In genomic region chr4:79913581-79913980, GRCh38 we compare ENCODE assay signal across 12 cellular contexts.
DNase-seq lines count a peak whose midpoint lies in the region; ATAC-seq, FAIRE-seq and TF ChIP-seq lines count a peak whose summit lies in the region.
"Had no signal": no experiment of that assay in that cellular context is flagged by ENCODE, and none has a peak within 500 bp of the region (broad histone marks: within the 10 kb centered on the region; RNA-seq: fewer than 3 reads in every experiment).

No MANE protein-coding gene starts in this region.

- intact Hi-C loops in GM12878 (cut with micrococcal nuclease; ENCODE audit: unreplicated experiment) (loop anchor here (10.0 kb wide), 1 partner anchor 959 kb away; no protein-coding TSS in a partner anchor), pancreas (cut with DNase I) (no loop called here)

- SMC1A ChIA-PET in GM12878 (lab: Charles Lee; ENCODE audit: uncharacterized antibody, unreplicated experiment) = interaction anchor here (1.0 kb wide), 1 partner anchor 9 kb away, joined by 3 read pairs; no protein-coding TSS in a partner anchor

- H4K20me1 ChIP-seq in GM12878 (ENCODE audit: control insufficient read depth, insufficient read depth) = no peaks in the 10 kb centered on the region

- BruUV-seq in GM12878 (replicated peaks; lab: Mats Ljungman, UMichigan) = no TSS peak

- TF ChIP-seq POLR2A in GM12878 (IDR thresholded peaks at IDR 0.05; ENCODE audit: low read depth, low read length) = no peak

- no peak for TF ChIP-seq EP300 in GM12878 (IDR thresholded peaks at IDR 0.05; ENCODE audit: borderline replicate concordance in 1 of 2, control insufficient read depth in 1 of 2, low read depth in 2 of 2, low read length in 2 of 2)

- CTCF ChIA-PET in GM12878 (lab: Yijun Ruan, JAX) = interaction anchor here (1.5 kb wide), 1 partner anchor 17 kb away, joined by 3 read pairs; no protein-coding TSS in a partner anchor

- H3K4me3 ChIP-seq in GM12878 (no peak overlapping the region), pancreas (no peak overlapping the region)
- H3K4me3 ChIP-seq: sigmoid colon, vagina had no signal

- H3K4me2 ChIP-seq in GM12878 (ENCODE audit: control insufficient read depth, insufficient read depth) = no peak overlapping the region
- H3K4me2 ChIP-seq: KMS-11 had no signal

- no peaks in the 10 kb centered on the region for H3K27me3 ChIP-seq in GM12878 (replicated peaks in 1 of 2; ENCODE audit: control insufficient read depth in 2 of 2, insufficient read depth in 2 of 2, low read length in 1 of 2)
- no peaks in the 10 kb centered on the region for H3K27me3 ChIP-seq in pancreas
- H3K27me3 ChIP-seq: sigmoid colon, vagina had no signal

- in situ Hi-C loops in GM12878 (cut with MboI) = no loop called here

- DNase-seq in GM04504 (ENCODE audit: low read depth) (peak; percentile 8), M059J (ENCODE audit: low read depth) (peak; percentile 77), GM12878 (ENCODE audit: low read depth, low spot score) (no peak), renal cortical epithelial cell (ENCODE audit: low read depth) (peak; percentile 59), pancreas (no peak)
- DNase-seq: activated CD4-positive, alpha-beta T cell treated with anti-CD3 and anti-CD28 coated beads for 4 hours; DMS79; sigmoid colon had no signal

- ATAC-seq in GM12878 (peak; percentile 32; the same call in 1 of the 3 replicates), HG02840 (IDR thresholded peaks at IDR 0.05; ENCODE audit: low FRiP score, unreplicated experiment) (no peak), pancreas (no peak), HG03045 (IDR thresholded peaks at IDR 0.05; ENCODE audit: unreplicated experiment) (no peak)

- H3K36me3 ChIP-seq in GM12878 (ENCODE audit: control insufficient read depth in 2 of 2, insufficient read depth in 2 of 2, low read length in 1 of 2) = no peaks in the 10 kb centered on the region
- H3K36me3 ChIP-seq in pancreas = no peaks in the 10 kb centered on the region
- H3K36me3 ChIP-seq: sigmoid colon, vagina had no signal

- no peaks in the 10 kb centered on the region for H3K9me3 ChIP-seq in GM12878 (replicated peaks; ENCODE audit: control insufficient read depth, insufficient read depth, low read length)
- H3K9me3 ChIP-seq in pancreas = no peaks in the 10 kb centered on the region
- H3K9me3 ChIP-seq: sigmoid colon, vagina had no signal

- 7% methylated on average over 1 of the region's 1 CpG for WGBS in GM12878 (ENCODE audit: insufficient coverage, insufficient replicate concordance, low lambda C conversion rate, missing lambda C conversion rate)
- WGBS in pancreas, 2 donors = 19 to 35% methylated on average over 1 of the region's 1 CpG

- H2AFZ ChIP-seq in GM12878 (ENCODE audit: control insufficient read depth, low read depth, low read length) = no peak overlapping the region

- TF ChIP-seq CTCF in GM12878 (IDR thresholded peaks at IDR 0.05 in 2 of 3, conservative IDR thresholded peaks at IDR 0.05 in 1 of 3; ENCODE audit: control insufficient read depth in 2 of 3, extremely low read depth in 1 of 3, insufficient read depth in 1 of 3, low read depth in 3 of 3, low read length in 3 of 3) (no peak), pancreas (IDR thresholded peaks at IDR 0.05) (no peak)

- H3K27ac ChIP-seq in GM12878 (ENCODE audit: control insufficient read depth, insufficient read depth) (no peak overlapping the region), pancreas (no peak overlapping the region)
- H3K27ac ChIP-seq: KMS-11, vagina had no signal

- FAIRE-seq in GM12878 (lab: Jason Lieb, UNC) (no peak), pancreas (lab: Jason Lieb, UNC) (no peak)

- no peaks in the 10 kb centered on the region for H3K79me2 ChIP-seq in GM12878 (ENCODE audit: control insufficient read depth, insufficient read depth, low read length)

- TF ChIP-seq RAD21 in GM12878 (IDR thresholded peaks at IDR 0.05; ENCODE audit: insufficient read depth, low read depth, low read length) = no peak

- H3K4me1 ChIP-seq in GM12878 (ENCODE audit: control insufficient read depth, insufficient read depth, low read length) (no peaks in the 10 kb centered on the region), pancreas (no peaks in the 10 kb centered on the region)
- H3K4me1 ChIP-seq: vagina had no signal

- POLR2A ChIA-PET in GM12878 (lab: Charles Lee) = no interaction called here

- RAD21 ChIA-PET in GM12878 (lab: Charles Lee; ENCODE audit: unreplicated experiment) = interaction anchor here (0.6 kb wide), 1 partner anchor 174 kb away, joined by 3 read pairs; no protein-coding TSS in a partner anchor

- H3K9ac ChIP-seq in GM12878 (ENCODE audit: control insufficient read depth, insufficient read depth, low read length) = no peak overlapping the region
- H3K9ac ChIP-seq: KMS-11 had no signal

TF ChIP-seq in GM12878, 131 proteins besides CTCF, POLR2A, EP300 and RAD21:
- TF ChIP-seq FOXK2 (IDR thresholded peaks at IDR 0.05) (no peak), POU2F2 (IDR thresholded peaks at IDR 0.05; ENCODE audit: borderline replicate concordance, low read depth, low read length) (no peak), ZNF592 (IDR thresholded peaks at IDR 0.05) (no peak), CEBPZ (IDR thresholded peaks at IDR 0.05; ENCODE audit: low read depth, low read length) (no peak), MYC (IDR thresholded peaks at IDR 0.05; ENCODE audit: insufficient read depth, insufficient read length, insufficient replicate concordance, low read length, severe bottlenecking) (no peak)
TF ChIP-seq in GM12878: peak in this region for 0.

Comparison
In these comparisons a context has a peak if more than half of its experiments do, and no peak if none do; other contexts are left out.
1. DNase-seq: peak in GM04504 (single experiment), M059J (single experiment) and renal cortical epithelial cell (single experiment); none in GM12878 (single experiment) and pancreas (0 of 6).